1 cellular context compared by ENCODE assay signal in genomic region chr6:111642463-111643158, GRCh38.
A peak's percentile ranks its signal among the peaks of the same experiment; 100 is the strongest.
TF ChIP-seq lines count a peak whose summit lies in the region.

No MANE protein-coding gene starts in this region.

TF ChIP-seq in HepG2, 621 proteins besides CTCF, POLR2A, EP300 and RAD21 (continued from another document and continues in another):
- TF ChIP-seq PAXIP1 (CRISPR knock-in tag; conservative IDR thresholded peaks at IDR 0.05) (peak; percentile 43; the same call in 1 of the 2 replicates), ZNF501 (CRISPR knock-in tag; IDR thresholded peaks at IDR 0.05) (peak; percentile 60), MIER2 (CRISPR knock-in tag; IDR thresholded peaks at IDR 0.05) (peak; percentile 34; the same call in 1 of the 2 replicates), ZNF547 (CRISPR knock-in tag; IDR thresholded peaks at IDR 0.05) (no peak), SOX13 (IDR thresholded peaks at IDR 0.05) (no peak), SOX13 (CRISPR knock-in tag; conservative IDR thresholded peaks at IDR 0.05 in 1 of 2, IDR thresholded peaks at IDR 0.05 in 1 of 2) (peak in 1 of 2 experiments; percentile 26; a peak in 1 of 4 replicates), HNF4A (CRISPR knock-in tag; IDR thresholded peaks at IDR 0.05) (peak; percentile 32; the same call in 1 of the 2 replicates), CSRNP2 (CRISPR knock-in tag; conservative IDR thresholded peaks at IDR 0.05; ENCODE audit: low read depth) (no peak), NFIC (IDR thresholded peaks at IDR 0.05; ENCODE audit: low read length) (no peak), ZNF350 (CRISPR knock-in tag; IDR thresholded peaks at IDR 0.05; ENCODE audit: borderline replicate concordance, low read depth) (peak; percentile 57), ZNF335 (CRISPR knock-in tag; IDR thresholded peaks at IDR 0.05) (no peak), FOXK1 (CRISPR knock-in tag; IDR thresholded peaks at IDR 0.05; ENCODE audit: borderline replicate concordance, low read depth) (peak; percentile 40; the same call in 1 of the 2 replicates), RFXAP (CRISPR knock-in tag; IDR thresholded peaks at IDR 0.05; ENCODE audit: borderline replicate concordance) (peak; percentile 72; the same call in 1 of the 2 replicates), SMC3 (IDR thresholded peaks at IDR 0.05; ENCODE audit: low read length) (peak; percentile 87), RFX1 (IDR thresholded peaks at IDR 0.05) (no peak), ZNF557 (CRISPR knock-in tag; IDR thresholded peaks at IDR 0.05) (0 out of 2 replicates have a peak, but pooled peaks have one; percentile 29), FOSL2 (CRISPR knock-in tag; IDR thresholded peaks at IDR 0.05) (peak; percentile 46), KDM2A (CRISPR knock-in tag; IDR thresholded peaks at IDR 0.05; ENCODE audit: borderline replicate concordance, low read depth) (peak; percentile 53; the same call in 1 of the 2 replicates), ZNF264 (CRISPR knock-in tag; IDR thresholded peaks at IDR 0.05) (peak; percentile 65), ELF3 (CRISPR knock-in tag; IDR thresholded peaks at IDR 0.05) (0 out of 2 replicates have a peak, but pooled peaks have one; percentile 33), ZNF382 (CRISPR knock-in tag; IDR thresholded peaks at IDR 0.05; ENCODE audit: borderline replicate concordance) (no peak), ZBTB43 (CRISPR knock-in tag; conservative IDR thresholded peaks at IDR 0.05) (0 out of 2 replicates have a peak, but pooled peaks have one; percentile 19), BORCS8-MEF2B (CRISPR knock-in tag; IDR thresholded peaks at IDR 0.05) (peak; percentile 70), NFKB2 (CRISPR knock-in tag; IDR thresholded peaks at IDR 0.05; ENCODE audit: borderline replicate concordance) (no peak), NONO (IDR thresholded peaks at IDR 0.05) (no peak), NONO (CRISPR knock-in tag; conservative IDR thresholded peaks at IDR 0.05) (no peak), POLR2AphosphoS2 (IDR thresholded peaks at IDR 0.05; ENCODE audit: low read depth, low read length) (no peak), ZNF772 (CRISPR knock-in tag; IDR thresholded peaks at IDR 0.05) (no peak), SMARCC2 (IDR thresholded peaks at IDR 0.05) (no peak), ZNF639 (CRISPR knock-in tag; conservative IDR thresholded peaks at IDR 0.05) (no peak), ELF4 (CRISPR knock-in tag; IDR thresholded peaks at IDR 0.05; ENCODE audit: borderline replicate concordance) (no peak), ZBTB4 (CRISPR knock-in tag; IDR thresholded peaks at IDR 0.05; ENCODE audit: borderline replicate concordance) (no peak), PHF5A (CRISPR knock-in tag; IDR thresholded peaks at IDR 0.05; ENCODE audit: low read depth, unreplicated experiment) (no peak), IKZF4 (CRISPR knock-in tag; IDR thresholded peaks at IDR 0.05; ENCODE audit: borderline replicate concordance, low read depth, not compliant biosample characterization) (no peak), PHF20 (CRISPR knock-in tag; IDR thresholded peaks at IDR 0.05) (no peak), ZNF598 (CRISPR knock-in tag; IDR thresholded peaks at IDR 0.05; ENCODE audit: borderline replicate concordance) (0 out of 2 replicates have a peak, but pooled peaks have one; percentile 65), ZNF431 (CRISPR knock-in tag; IDR thresholded peaks at IDR 0.05; ENCODE audit: borderline replicate concordance, low read depth) (no peak), RAD51 (IDR thresholded peaks at IDR 0.05; ENCODE audit: borderline replicate concordance) (no peak), ZNF234 (CRISPR knock-in tag; conservative IDR thresholded peaks at IDR 0.05) (no peak), PLSCR1 (CRISPR knock-in tag; IDR thresholded peaks at IDR 0.05; ENCODE audit: borderline replicate concordance) (no peak), CBFB (CRISPR knock-in tag; IDR thresholded peaks at IDR 0.05) (no peak), ZNF724P (CRISPR knock-in tag; IDR thresholded peaks at IDR 0.05; ENCODE audit: borderline replicate concordance) (no peak), ZNF616 (CRISPR knock-in tag; IDR thresholded peaks at IDR 0.05; ENCODE audit: low read depth) (no peak), ZNF276 (CRISPR knock-in tag; IDR thresholded peaks at IDR 0.05; ENCODE audit: low read depth) (no peak), NFRKB (IDR thresholded peaks at IDR 0.05) (no peak), HNF1A (IDR thresholded peaks at IDR 0.05; ENCODE audit: low read depth) (no peak), HNF1A (CRISPR knock-in tag; IDR thresholded peaks at IDR 0.05; ENCODE audit: borderline replicate concordance) (no peak), ZNF260 (CRISPR knock-in tag; IDR thresholded peaks at IDR 0.05; ENCODE audit: borderline replicate concordance, low read depth) (0 out of 2 replicates have a peak, but pooled peaks have one; percentile 73), HNRNPL (IDR thresholded peaks at IDR 0.05; ENCODE audit: low read depth, low read length) (no peak), AGO2 (optimal IDR thresholded peaks at IDR 0.05; ENCODE audit: low read depth, low read length) (no peak)
